7 cellular contexts compared by ENCODE assay signal in genomic region chr1:22142315-22143064, GRCh38. TPM values are rescaled to one million over a fixed set of nuclear protein-coding genes. Genes with fewer than 3 reads are reported as not detected.
A peak's percentile ranks its signal among the peaks of the same experiment; 100 is the strongest.
DNase-seq lines count a peak whose midpoint lies in the region; ATAC-seq lines count a peak whose summit lies in the region.

No MANE protein-coding gene starts in this region.

- no peaks in the 10 kb centered on the region for H3K36me3 Mint-ChIP-seq in activated CD4-positive, alpha-beta T cell treated with anti-CD3 and anti-CD28 coated beads, Interleukin-2, amount 10 ng/mL, durations not matched to agents 7 days and 5 days (ENCODE audit: low read depth)

- H3K9me3 Mint-ChIP-seq in activated CD4-positive, alpha-beta T cell treated with anti-CD3 and anti-CD28 coated beads, Interleukin-2, amount 10 ng/mL, durations not matched to agents 7 days and 5 days: no peaks in the 10 kb centered on the region

- WGBS in mesodermal cell (ENCODE audit: insufficient coverage in 2 of 2), 2 experiments: 0% methylated on average over 76 to 87 of the region's 102 CpGs

- H3K4me1 Mint-ChIP-seq in activated CD4-positive, alpha-beta T cell treated with anti-CD3 and anti-CD28 coated beads, Interleukin-2, amount 10 ng/mL, durations not matched to agents 7 days and 5 days: peaks cover 6% of the 10 kb centered on the region

- DNase-seq in NCI-H2171 treated with DMSO at 0.1 percent for 48 hours (lab: John Stamatoyannopoulos, UW) (peak; percentile 33), HCEC 1CT (no peak)
- no peak for DNase-seq in stimulated activated CD4-positive, alpha-beta T cell treated with anti-CD3 and anti-CD28 coated beads, Interleukin-12 subunit alpha, Interleukin-12 subunit beta, amount 100 ng/mL, for 4 hours
- no peak for DNase-seq in activated CD4-positive, alpha-beta T cell treated with anti-CD3 and anti-CD28 coated beads, Interleukin-2, amount 10 ng/mL, durations not matched to agents 7 days and 5 days

- H3K27me3 ChIP-seq in duodenal mucosa (ENCODE audit: control insufficient read depth in 1 of 2, insufficient read depth in 2 of 2, low read length in 2 of 2): peaks cover 36 to 45% of the 10 kb centered on the region in 2 donors

- H3K36me3 ChIP-seq in duodenal mucosa (ENCODE audit: control insufficient read depth in 1 of 2, insufficient read depth in 2 of 2, low read length in 2 of 2) (no peaks in the 10 kb centered on the region), mesodermal cell (ENCODE audit: control insufficient read depth, insufficient read depth, low read length) (no peaks in the 10 kb centered on the region)

- H3K4me3 Mint-ChIP-seq in activated CD4-positive, alpha-beta T cell treated with anti-CD3 and anti-CD28 coated beads, Interleukin-2, amount 10 ng/mL, durations not matched to agents 7 days and 5 days: no peak overlapping the region

- H3K27ac Mint-ChIP-seq in activated CD4-positive, alpha-beta T cell treated with anti-CD3 and anti-CD28 coated beads, Interleukin-2, amount 10 ng/mL, durations not matched to agents 7 days and 5 days: no peak overlapping the region

- H3K4me3 ChIP-seq in duodenal mucosa (ENCODE audit: low read depth in 1 of 2, low read length in 2 of 2) (peak overlapping the region; percentile 50 to 61), mesodermal cell (ENCODE audit: extremely low read depth, insufficient read depth, low read length, poor library complexity, severe bottlenecking) (peak overlapping the region; percentile 30)

- no peak overlapping the region for H3K27ac ChIP-seq in duodenal mucosa (ENCODE audit: low read depth, low read length)
- no peak overlapping the region for H3K27ac ChIP-seq in mesodermal cell (ENCODE audit: low read depth, low read length, severe bottlenecking)

- H3K9me3 ChIP-seq in duodenal mucosa (ENCODE audit: control insufficient read depth in 1 of 2, low read length in 2 of 2) (no peaks in the 10 kb centered on the region), mesodermal cell (ENCODE audit: control insufficient read depth, low read length) (no peaks in the 10 kb centered on the region)

- H3K9ac ChIP-seq in duodenal mucosa (ENCODE audit: low read depth in 1 of 2, low read length in 2 of 2): peak overlapping the region in 1 of 2 donors; percentile 15

- CTCF ChIA-PET in activated CD4-positive, alpha-beta T cell treated with anti-CD3 and anti-CD28 coated beads, Interleukin-2, amount 10 ng/mL, durations not matched to agents 7 days and 5 days (lab: Charles Lee): interaction anchor here (1.5 kb wide), 1 partner anchor 103 kb away, joined by 3 read pairs; no protein-coding TSS in a partner anchor

- H3K4me1 ChIP-seq in duodenal mucosa (ENCODE audit: control insufficient read depth in 1 of 2, insufficient read depth in 2 of 2, low read length in 2 of 2): peaks cover 1 to 23% of the 10 kb centered on the region in 2 donors
- peaks cover 6% of the 10 kb centered on the region for H3K4me1 ChIP-seq in mesodermal cell (ENCODE audit: control insufficient read depth, insufficient read depth, low read length, poor library complexity, severe bottlenecking)

- peaks cover 50% of the 10 kb centered on the region for H3K27me3 Mint-ChIP-seq in activated CD4-positive, alpha-beta T cell treated with anti-CD3 and anti-CD28 coated beads, Interleukin-2, amount 10 ng/mL, durations not matched to agents 7 days and 5 days

- POLR2A ChIA-PET in activated CD4-positive, alpha-beta T cell treated with anti-CD3 and anti-CD28 coated beads, Interleukin-2, amount 10 ng/mL, durations not matched to agents 7 days and 5 days (lab: Charles Lee): no interaction called here

- ATAC-seq in GM18867 (IDR thresholded peaks at IDR 0.05; ENCODE audit: unreplicated experiment): peak; percentile 33

RNA-seq across cellular contexts. Expression of gene WNT4, which starts 0.4 kb away (rescaled TPM):
- polyA plus RNA-seq in mesodermal cell (2013, experiment 1 of 2): 0.48 TPM
- 0.20 TPM for polyA plus RNA-seq in mesodermal cell (2013, experiment 2 of 2)
- total RNA-seq in activated CD4-positive, alpha-beta T cell treated with anti-CD3 and anti-CD28 coated beads, Interleukin-2, amount 10 ng/mL, durations not matched to agents 7 days and 5 days: not detected
